30 cellular contexts compared by ENCODE assay signal in genomic region chr15:88932875-88933330, GRCh38. TPM values are rescaled to one million over a fixed set of nuclear protein-coding genes. Genes with fewer than 3 reads are reported as not detected.
DNase-seq lines count a peak whose midpoint lies in the region; ATAC-seq and TF ChIP-seq lines count a peak whose summit lies in the region.
"Had no signal": no experiment of that assay in that cellular context is flagged by ENCODE, and none has a peak within 500 bp of the region (broad histone marks: within the 10 kb centered on the region; RNA-seq: fewer than 3 reads in every experiment).

No MANE protein-coding gene starts in this region.

- POLR2A ChIA-PET in naive thymus-derived CD4-positive, alpha-beta T cell (lab: Charles Lee), result no interaction called here

- H3K27me3 ChIP-seq in heart left ventricle, result no peaks in the 10 kb centered on the region
- H3K27me3 ChIP-seq in naive thymus-derived CD4-positive, alpha-beta T cell (ENCODE audit: control insufficient read depth in 2 of 2, insufficient read depth in 2 of 2, low read length in 2 of 2), result no peaks in the 10 kb centered on the region

- peaks cover 12% of the 10 kb centered on the region for H3K9me3 Mint-ChIP-seq in neural crest cell
- peaks cover 4% of the 10 kb centered on the region for H3K9me3 Mint-ChIP-seq in type B pancreatic cell
- H3K9me3 Mint-ChIP-seq in naive thymus-derived CD4-positive, alpha-beta T cell, result peaks cover 0 to 28% (median 5%) of the 10 kb centered on the region in 11 donors
- H3K9me3 Mint-ChIP-seq: natural killer cell had no signal

- H3K36me3 Mint-ChIP-seq in neural crest cell (ENCODE audit: low read depth), result peaks cover 3% of the 10 kb centered on the region
- H3K36me3 Mint-ChIP-seq in type B pancreatic cell, result no peaks in the 10 kb centered on the region
- H3K36me3 Mint-ChIP-seq in naive thymus-derived CD4-positive, alpha-beta T cell, result peaks cover 0 to 7% (median 0%) of the 10 kb centered on the region in 5 donors
- H3K36me3 Mint-ChIP-seq: natural killer cell had no signal

- H3K9me3 ChIP-seq in heart left ventricle, result peaks cover 0 to 7% (median 0%) of the 10 kb centered on the region in 12 donors
- peaks cover 0 to 9% (median 0%) of the 10 kb centered on the region in 3 experiments for H3K9me3 ChIP-seq in naive thymus-derived CD4-positive, alpha-beta T cell (ENCODE audit: control insufficient read depth in 2 of 3, low read length in 3 of 3)
- H3K9me3 ChIP-seq: lower lobe of right lung, SK-N-SH, thoracic aorta had no signal

- H3K27me3 Mint-ChIP-seq in neural crest cell (ENCODE audit: low read depth), result no peaks in the 10 kb centered on the region
- H3K27me3 Mint-ChIP-seq in type B pancreatic cell, result no peaks in the 10 kb centered on the region
- H3K27me3 Mint-ChIP-seq in naive thymus-derived CD4-positive, alpha-beta T cell, result peaks cover 5 to 23% (median 12%) of the 10 kb centered on the region in 5 donors

- H3K27ac Mint-ChIP-seq in neural crest cell (ENCODE audit: unreplicated experiment) (no peak overlapping the region), type B pancreatic cell (peak overlapping the region; percentile 85)
- no peak overlapping the region for H3K27ac Mint-ChIP-seq in naive thymus-derived CD4-positive, alpha-beta T cell
- H3K27ac Mint-ChIP-seq: activated B cell treated with CpG ODN at 0.5 μM for 24 hours; activated naive CD8-positive, alpha-beta T cell treated with anti-CD3 and anti-CD28 coated beads, Interleukin-2, amount 10 ng/mL, durations not matched to agents 7 days and 5 days; activated T-cell treated with anti-CD3 and anti-CD28 coated beads, Interleukin-2, amount 50 U/mL, for 24 hours; CD8-positive, alpha-beta memory T cell; GM23338; natural killer cell; T-helper 1 cell treated with Interleukin-12 subunit alpha and Interleukin-12 subunit beta and Interleukin-4 antibody, amounts not matched to agents 30 μg/mL and 1 μg/mL, for 36 hours had no signal

- DNase-seq in heart left ventricle (peak in 2 of 5 donors; percentile 50 to 57), neural crest cell (ENCODE audit: low read depth, low spot score) (no peak), type B pancreatic cell (ENCODE audit: extremely low spot score, unreplicated experiment) (no peak), globus pallidus (ENCODE audit: low spot score) (no peak)
- DNase-seq in activated CD4-positive, alpha-beta T cell treated with anti-CD3 and anti-CD28 coated beads for 48 hours, result no peak
- no peak for DNase-seq in naive thymus-derived CD4-positive, alpha-beta T cell
- DNase-seq: activated B cell treated with CpG ODN at 0.5 μM for 24 hours; activated gamma-delta T cell; activated naive CD8-positive, alpha-beta T cell treated with anti-CD3 and anti-CD28 coated beads, Interleukin-2, amount 10 ng/mL, durations not matched to agents 7 days and 5 days; activated T-cell treated with anti-CD3 and anti-CD28 coated beads, Interleukin-2, amount 50 U/mL, for 24 hours; CD8-positive, alpha-beta memory T cell; dermis blood vessel endothelial cell; DMS 273 treated with DMSO at 0.1 percent for 48 hours; glutamatergic neuron; Karpas-422; lower lobe of right lung; natural killer cell; NCI-H1417 treated with DMSO at 0.1 percent for 48 hours; NCI-H2081; NCI-H526; NK-92 treated with Interleukin-12 subunit alpha and Interleukin-12 subunit beta, amount 100 ng/mL, for 24 hours; SK-N-SH; stimulated activated CD4-positive, alpha-beta T cell treated with anti-CD3 and anti-CD28 coated beads, Interleukin-1b, Interleukin-23, amount 100 ng/mL, for 48 hours; stimulated activated naive CD4-positive, alpha-beta T cell treated with Interleukin-2 at 50 U/mL for 16 hours had no signal

- no peak overlapping the region for H3K4me3 ChIP-seq in heart left ventricle
- H3K4me3 ChIP-seq in naive thymus-derived CD4-positive, alpha-beta T cell (ENCODE audit: low read length), result no peak overlapping the region
- H3K4me3 ChIP-seq: GM23338, lower lobe of right lung, smooth muscle cell, thoracic aorta had no signal

- 36 to 55% (median 45%) methylated on average over 1 of the region's 1 CpG for WGBS in heart left ventricle, 4 donors

- peaks cover 0 to 25% (median 19%) of the 10 kb centered on the region in 12 donors for H3K4me1 ChIP-seq in heart left ventricle
- H3K4me1 ChIP-seq in naive thymus-derived CD4-positive, alpha-beta T cell (ENCODE audit: control insufficient read depth in 2 of 2, insufficient read depth in 2 of 2, low read length in 2 of 2), result no peaks in the 10 kb centered on the region
- H3K4me1 ChIP-seq: lower lobe of right lung had no signal

- H3K4me1 Mint-ChIP-seq in neural crest cell (peaks cover 13% of the 10 kb centered on the region), type B pancreatic cell (ENCODE audit: unreplicated experiment) (peaks cover 10% of the 10 kb centered on the region)
- no peaks in the 10 kb centered on the region for H3K4me1 Mint-ChIP-seq in naive thymus-derived CD4-positive, alpha-beta T cell
- H3K4me1 Mint-ChIP-seq: activated B cell treated with CpG ODN at 0.5 μM for 24 hours; activated naive CD8-positive, alpha-beta T cell treated with anti-CD3 and anti-CD28 coated beads, Interleukin-2, amount 10 ng/mL, durations not matched to agents 7 days and 5 days; CD8-positive, alpha-beta memory T cell; natural killer cell had no signal

- TF ChIP-seq POLR2A in heart left ventricle (IDR thresholded peaks at IDR 0.05), result no peak

- TF ChIP-seq CTCF in heart left ventricle (IDR thresholded peaks at IDR 0.05) (no peak), neural crest cell (conservative IDR thresholded peaks at IDR 0.05) (no peak), type B pancreatic cell (conservative IDR thresholded peaks at IDR 0.05) (no peak)

- no peaks in the 10 kb centered on the region for H3K36me3 ChIP-seq in heart left ventricle
- no peaks in the 10 kb centered on the region for H3K36me3 ChIP-seq in naive thymus-derived CD4-positive, alpha-beta T cell (ENCODE audit: control insufficient read depth in 2 of 3, insufficient read depth in 3 of 3, low read length in 3 of 3)
- H3K36me3 ChIP-seq: lower lobe of right lung, thoracic aorta had no signal

- CTCF ChIA-PET in naive thymus-derived CD4-positive, alpha-beta T cell (lab: Charles Lee), result no interaction called here

- intact Hi-C loops in heart left ventricle (cut with DNase I), result loop anchor here in 2 of 10 donors (2.0 to 5.0 kb wide), 2 partner anchors 49 to 50 kb away; no protein-coding TSS in a partner anchor
- intact Hi-C loops in naive thymus-derived CD4-positive, alpha-beta T cell (cut with micrococcal nuclease), result no loop called here

- peak; percentile 71 to 85 (median 80) for ATAC-seq in heart left ventricle
- no peak for ATAC-seq in naive thymus-derived CD4-positive, alpha-beta T cell
- no peak for ATAC-seq in HG03521 (IDR thresholded peaks at IDR 0.05; ENCODE audit: unreplicated experiment)
- ATAC-seq: lower lobe of right lung, natural killer cell had no signal

- H3K4me3 Mint-ChIP-seq in neural crest cell, result peak overlapping the region; percentile 60
- H3K4me3 Mint-ChIP-seq in type B pancreatic cell, result peak overlapping the region; percentile 41
- no peak overlapping the region for H3K4me3 Mint-ChIP-seq in naive thymus-derived CD4-positive, alpha-beta T cell
- H3K4me3 Mint-ChIP-seq: activated B cell treated with CpG ODN at 0.5 μM for 24 hours; activated naive CD8-positive, alpha-beta T cell treated with anti-CD3 and anti-CD28 coated beads, Interleukin-2, amount 10 ng/mL, durations not matched to agents 7 days and 5 days; activated T-cell treated with anti-CD3 and anti-CD28 coated beads, Interleukin-2, amount 50 U/mL, for 24 hours; CD8-positive, alpha-beta memory T cell; GM23338; natural killer cell; T-helper 1 cell treated with Interleukin-12 subunit alpha and Interleukin-12 subunit beta and Interleukin-4 antibody, amounts not matched to agents 30 μg/mL and 1 μg/mL, for 36 hours had no signal

- H3K27ac ChIP-seq in angular gyrus (ENCODE audit: low read depth, low read length) (peak overlapping the region; percentile 77), heart left ventricle (peak overlapping the region; percentile 65 to 85 (median 72))
- no peak overlapping the region for H3K27ac ChIP-seq in naive thymus-derived CD4-positive, alpha-beta T cell (ENCODE audit: low read depth, low read length)
- H3K27ac ChIP-seq: lower lobe of right lung, thoracic aorta had no signal

RNA-seq across cellular contexts. Expression of gene MFGE8, which starts 19.7 kb away (rescaled TPM):
- total RNA-seq in heart left ventricle (100 to 1,000 TPM; 352 to 732 (median 556) TPM), neural crest cell (104 and 113 TPM in 2 replicates), type B pancreatic cell (ENCODE audit: low replicate concordance) (82.0 and 162 TPM in 2 replicates)
- 100 to 1,000 TPM; 386 to 639 TPM for polyA plus RNA-seq in heart left ventricle
- 100 to 1,000 TPM in 2 of 5 experiments, 10 to 100 TPM in 3; 26.3 to 106 (median 90.3) TPM for total RNA-seq in naive thymus-derived CD4-positive, alpha-beta T cell
- polyA plus RNA-seq in naive thymus-derived CD4-positive, alpha-beta T cell, result 10 to 100 TPM in 1 of 2 donors, 1 to 10 TPM in 1; 6.3 to 12.4 TPM

RNA-seq across cellular contexts. Expression of gene HAPLN3, which starts 37.6 kb away (rescaled TPM):
- total RNA-seq in heart left ventricle, result 10 to 100 TPM in 1 of 9 donors, 1 to 10 TPM in 8; 1.2 to 32.9 (median 3.3) TPM
- polyA plus RNA-seq in heart left ventricle, result 1 to 10 TPM; 1.5 to 6.8 TPM
- total RNA-seq in neural crest cell, result 2.4 and 2.9 TPM in 2 replicates
- 3.2 and 10.4 TPM in 2 replicates for total RNA-seq in type B pancreatic cell (ENCODE audit: low replicate concordance)
- 100 to 1,000 TPM in 3 of 5 experiments, 10 to 100 TPM in 2; 64.0 to 158 (median 144) TPM for total RNA-seq in naive thymus-derived CD4-positive, alpha-beta T cell
- polyA plus RNA-seq in naive thymus-derived CD4-positive, alpha-beta T cell, result 10 to 100 TPM; 37.1 to 44.4 TPM

Comparison
In these comparisons a context has a peak if more than half of its experiments do, and no peak if none do; other contexts are left out.
1. ATAC-seq: peak in heart left ventricle (4 of 4); none in naive thymus-derived CD4-positive, alpha-beta T cell (single experiment) and HG03521 (single experiment).
2. H3K4me3 Mint-ChIP-seq: peak in neural crest cell (single experiment) and type B pancreatic cell (single experiment); none in naive thymus-derived CD4-positive, alpha-beta T cell (0 of 10).